Comparison of ENCODE assay signal across 8 cellular contexts in genomic region chr15:74598126-74598842, GRCh38. TPM values are rescaled to one million over a fixed set of nuclear protein-coding genes. Genes with fewer than 3 reads are reported as not detected.
DNase-seq lines count a peak whose midpoint lies in the region; ATAC-seq and TF ChIP-seq lines count a peak whose summit lies in the region.

No MANE protein-coding gene starts in this region.

- peak; percentile 94 for DNase-seq in CD1c-positive myeloid dendritic cell (ENCODE audit: extremely low spot score)
- DNase-seq in OCI-M2 (lab: John Stamatoyannopoulos, UW; ENCODE audit: unreplicated experiment) = peak; percentile 19
- peak; percentile 92 to 94 for DNase-seq in activated T-cell treated with anti-CD3 and anti-CD28 coated beads, Interleukin-2, amount 50 U/mL, for 72 hours
- peak; percentile 98 for DNase-seq in esophagus muscularis mucosa (ENCODE audit: extremely low spot score)
- peak; percentile 74 to 80 for DNase-seq in stimulated activated CD8-positive, alpha-beta memory T cell treated with anti-CD3 and anti-CD28 coated beads, Interleukin-7, amount 100 ng/mL, for 4 hours (ENCODE audit: low read depth in 2 of 2)

- no peaks in the 10 kb centered on the region for H3K9me3 Mint-ChIP-seq in activated T-cell treated with anti-CD3 and anti-CD28 coated beads, Interleukin-2, amount 50 U/mL, for 72 hours

- 0% methylated on average over 23 of the region's 26 CpGs for WGBS in esophagus muscularis mucosa

- intact Hi-C loops in esophagus muscularis mucosa (cut with DNase I) = no loop called here

- peak; percentile 91 for ATAC-seq in GM19372 (IDR thresholded peaks at IDR 0.05; ENCODE audit: low read depth, unreplicated experiment)
- peak; percentile 84 for ATAC-seq in HG03521 (IDR thresholded peaks at IDR 0.05; ENCODE audit: unreplicated experiment)
- peak; percentile 98 for ATAC-seq in activated T-cell treated with anti-CD3 and anti-CD28 coated beads, Interleukin-2, amount 50 U/mL, for 72 hours (replicated peaks in 1 of 2)

- H3K36me3 ChIP-seq in esophagus muscularis mucosa = peaks cover 0 to 28% (median 16%) of the 10 kb centered on the region in 4 donors
- H3K36me3 ChIP-seq in muscle layer of duodenum (ENCODE audit: control insufficient read depth in 1 of 2, insufficient read depth in 2 of 2, low read length in 2 of 2) = peaks cover 5 to 20% of the 10 kb centered on the region in 2 donors

- TF ChIP-seq CTCF in esophagus muscularis mucosa (IDR thresholded peaks at IDR 0.05) = no peak

- TF ChIP-seq POLR2A in esophagus muscularis mucosa (IDR thresholded peaks at IDR 0.05; ENCODE audit: low read depth) = peak; percentile 26

- H3K4me3 ChIP-seq in esophagus muscularis mucosa (peak overlapping the region; percentile 63 to 71 (median 67)), muscle layer of duodenum (ENCODE audit: low read depth in 1 of 2, low read length in 2 of 2) (peak overlapping the region; percentile 68 to 92)

- TF ChIP-seq EP300 in esophagus muscularis mucosa (IDR thresholded peaks at IDR 0.05) = no peak

- peak overlapping the region; percentile 99 for H3K27ac Mint-ChIP-seq in activated T-cell treated with anti-CD3 and anti-CD28 coated beads, Interleukin-2, amount 50 U/mL, for 72 hours

- no peaks in the 10 kb centered on the region for H3K27me3 ChIP-seq in esophagus muscularis mucosa
- no peaks in the 10 kb centered on the region for H3K27me3 ChIP-seq in muscle layer of duodenum (ENCODE audit: low read depth, low read length)

- H3K4me1 ChIP-seq in esophagus muscularis mucosa = peaks cover 25 to 32% (median 27%) of the 10 kb centered on the region in 4 donors
- peaks cover 13 to 17% of the 10 kb centered on the region in 2 donors for H3K4me1 ChIP-seq in muscle layer of duodenum (ENCODE audit: control insufficient read depth in 1 of 2, insufficient read depth in 2 of 2, low read length in 2 of 2)

- H3K36me3 Mint-ChIP-seq in activated T-cell treated with anti-CD3 and anti-CD28 coated beads, Interleukin-2, amount 50 U/mL, for 72 hours (ENCODE audit: insufficient read depth in 2 of 2) = peaks cover 4 to 9% of the 10 kb centered on the region in 2 donors

- H3K27ac ChIP-seq in esophagus muscularis mucosa (replicated peaks in 1 of 4) (peak overlapping the region; percentile 85 to 90 (median 88)), muscle layer of duodenum (ENCODE audit: low read length) (peak overlapping the region; percentile 89)

- peak overlapping the region; percentile 92 to 99 for H3K4me3 Mint-ChIP-seq in activated T-cell treated with anti-CD3 and anti-CD28 coated beads, Interleukin-2, amount 50 U/mL, for 72 hours

- H3K27me3 Mint-ChIP-seq in activated T-cell treated with anti-CD3 and anti-CD28 coated beads, Interleukin-2, amount 50 U/mL, for 72 hours (ENCODE audit: low read depth) = no peaks in the 10 kb centered on the region

- H3K9me3 ChIP-seq in esophagus muscularis mucosa = no peaks in the 10 kb centered on the region
- no peaks in the 10 kb centered on the region for H3K9me3 ChIP-seq in muscle layer of duodenum (ENCODE audit: control insufficient read depth in 1 of 2, low read length in 2 of 2)

- peaks cover 24% of the 10 kb centered on the region for H3K4me1 Mint-ChIP-seq in activated T-cell treated with anti-CD3 and anti-CD28 coated beads, Interleukin-2, amount 50 U/mL, for 72 hours (ENCODE audit: low read depth)

RNA-seq across cellular contexts. Expression of gene CLK3, which starts 17.4 kb away (rescaled TPM):
- 100 to 1,000 TPM; 116 to 120 TPM for total RNA-seq in activated T-cell treated with anti-CD3 and anti-CD28 coated beads, Interleukin-2, amount 50 U/mL, for 72 hours
- 10 to 100 TPM; 74.6 to 89.8 (median 80.7) TPM for total RNA-seq in esophagus muscularis mucosa

RNA-seq across cellular contexts. Expression of gene ARID3B, which starts 57.3 kb away (rescaled TPM):
- total RNA-seq in activated T-cell treated with anti-CD3 and anti-CD28 coated beads, Interleukin-2, amount 50 U/mL, for 72 hours = 10 to 100 TPM; 47.6 to 53.8 TPM
- 1 to 10 TPM; 3.6 to 6.8 (median 6.7) TPM for total RNA-seq in esophagus muscularis mucosa

Comparison
In these comparisons a context has a peak if more than half of its experiments do, and no peak if none do; other contexts are left out.
1. Peak in every context shown above with its lines: DNase-seq, ATAC-seq, H3K4me3 ChIP-seq and H3K27ac ChIP-seq.
2. DNase-seq: peak in every context shown above with its lines; median percentile 98 in esophagus muscularis mucosa; 94 in CD1c-positive myeloid dendritic cell; 93 in activated T-cell treated with anti-CD3 and anti-CD28 coated beads, Interleukin-2, amount 50 U/mL, for 72 hours; 77 in stimulated activated CD8-positive, alpha-beta memory T cell treated with anti-CD3 and anti-CD28 coated beads, Interleukin-7, amount 100 ng/mL, for 4 hours; 19 in OCI-M2.
3. RNA of gene ARID3B, which starts 57.3 kb away (total RNA-seq): 47.6 to 53.8 TPM in activated T-cell treated with anti-CD3 and anti-CD28 coated beads, Interleukin-2, amount 50 U/mL, for 72 hours; 3.6 to 6.8 TPM in esophagus muscularis mucosa; every median in the first group is over 4 times any median in the second.